ENCODE assay signal across 18 cellular contexts in genomic region chr4:177740563-177740962, GRCh38.
DNase-seq lines count a peak whose midpoint lies in the region; ATAC-seq, FAIRE-seq and TF ChIP-seq lines count a peak whose summit lies in the region.
"Had no signal": no experiment of that assay in that cellular context is flagged by ENCODE, and none has a peak within 500 bp of the region (broad histone marks: within the 10 kb centered on the region; RNA-seq: fewer than 3 reads in every experiment).

No MANE protein-coding gene starts in this region.

- H3K27me3 ChIP-seq in SK-N-SH (ENCODE audit: insufficient read depth) = no peaks in the 10 kb centered on the region
- H3K27me3 ChIP-seq: esophagus muscularis mucosa, neural progenitor cell had no signal

- no peak overlapping the region for H3K4me3 ChIP-seq in SK-N-SH (ENCODE audit: low read depth in 2 of 2, low read length in 1 of 2)
- H3K4me3 ChIP-seq: esophagus muscularis mucosa, neural progenitor cell had no signal

- H3K27ac Mint-ChIP-seq in stimulated activated memory B cell treated with anti-CD40 and anti-IgM and Interleukin-4, amounts not matched to agents 10 μg/mL and 1 μg/mL and 100 μg/mL, for 72 hours = no peak overlapping the region
- H3K27ac Mint-ChIP-seq: activated CD4-positive, alpha-beta memory T cell treated with anti-CD3 and anti-CD28 coated beads, Interleukin-2, amount 10 ng/mL, durations not matched to agents 7 days and 5 days; mesothelial cell of epicardium; neural progenitor cell had no signal

- DNase-seq in EL (peak; percentile 32), SK-N-SH (no peak), H54 (ENCODE audit: insufficient read length, low spot score) (no peak), DMS153 (lab: John Stamatoyannopoulos, UW) (no peak), NOMO-1 treated with DMSO at 0.1 percent for 48 hours (lab: John Stamatoyannopoulos, UW; ENCODE audit: unreplicated experiment) (no peak)
- DNase-seq: activated CD4-positive, alpha-beta memory T cell treated with anti-CD3 and anti-CD28 coated beads, Interleukin-2, amount 10 ng/mL, durations not matched to agents 7 days and 5 days; activated gamma-delta T cell; Caco-2; cortex of kidney; NCI-H1694; NCI-H510A treated with DMSO at 0.1 percent for 48 hours had no signal

- H3K4me1 Mint-ChIP-seq in stimulated activated memory B cell treated with anti-CD40 and anti-IgM and Interleukin-4, amounts not matched to agents 10 μg/mL and 1 μg/mL and 100 μg/mL, for 72 hours = no peaks in the 10 kb centered on the region
- H3K4me1 Mint-ChIP-seq: mesothelial cell of epicardium, neural progenitor cell had no signal

- TF ChIP-seq POLR2A in H54 (IDR thresholded peaks at IDR 0.05; ENCODE audit: low read depth, low read length) = no peak

- no peak for TF ChIP-seq EP300 in SK-N-SH (IDR thresholded peaks at IDR 0.05; ENCODE audit: borderline replicate concordance in 1 of 2, low read depth in 1 of 2, low read length in 1 of 2)

- no peak for TF ChIP-seq RAD21 in SK-N-SH (IDR thresholded peaks at IDR 0.05; ENCODE audit: low read length)

- H3K27ac ChIP-seq in SK-N-SH (ENCODE audit: low read depth in 2 of 2, low read length in 1 of 2) = no peak overlapping the region
- H3K27ac ChIP-seq: esophagus muscularis mucosa, neural progenitor cell had no signal

- TF ChIP-seq CTCF in SK-N-SH (IDR thresholded peaks at IDR 0.05) = no peak

- no peaks in the 10 kb centered on the region for H3K9me2 ChIP-seq in SK-N-SH

- H3K9ac ChIP-seq in SK-N-SH = no peak overlapping the region
- H3K9ac ChIP-seq: neural progenitor cell had no signal

- no peaks in the 10 kb centered on the region for H3K9me3 ChIP-seq in SK-N-SH
- H3K9me3 ChIP-seq: Caco-2, esophagus muscularis mucosa had no signal

- no peaks in the 10 kb centered on the region for H3K36me3 ChIP-seq in SK-N-SH (replicated peaks in 1 of 2; ENCODE audit: control insufficient read depth in 1 of 2, insufficient read depth in 2 of 2, low read length in 1 of 2)
- H3K36me3 ChIP-seq: esophagus muscularis mucosa, neural progenitor cell had no signal

- H3K36me3 Mint-ChIP-seq in stimulated activated memory B cell treated with anti-CD40 and anti-IgM and Interleukin-4, amounts not matched to agents 10 μg/mL and 1 μg/mL and 100 μg/mL, for 72 hours = no peaks in the 10 kb centered on the region
- H3K36me3 Mint-ChIP-seq: mesothelial cell of epicardium, neural progenitor cell had no signal

- H4K20me1 ChIP-seq in SK-N-SH (ENCODE audit: insufficient read depth) = no peaks in the 10 kb centered on the region

- H3K79me2 ChIP-seq in SK-N-SH (ENCODE audit: insufficient read depth) = no peaks in the 10 kb centered on the region

- CTCF ChIA-PET in SK-N-SH (lab: Yijun Ruan, JAX) = interaction anchor here (0.9 kb wide), 1 partner anchor 20 kb away, joined by 3 read pairs; no protein-coding TSS in a partner anchor

- H2AFZ ChIP-seq in SK-N-SH (ENCODE audit: low read depth) = no peak overlapping the region
- H2AFZ ChIP-seq: neural progenitor cell had no signal

- H3K4me2 ChIP-seq in SK-N-SH = peak overlapping the region; percentile 17; the same call in 1 of the 2 replicates
- H3K4me2 ChIP-seq: neural progenitor cell had no signal

- ATAC-seq in GM18870 (IDR thresholded peaks at IDR 0.05; ENCODE audit: unreplicated experiment) = peak; percentile 80
- peak; percentile 61 for ATAC-seq in HG03095 (IDR thresholded peaks at IDR 0.05; ENCODE audit: unreplicated experiment)
- ATAC-seq in stimulated activated memory B cell treated with anti-CD40 and anti-IgM and Interleukin-4, amounts not matched to agents 10 μg/mL and 1 μg/mL and 100 μg/mL, for 72 hours = no peak

- no peak for FAIRE-seq in H54 (lab: Jason Lieb, UNC)
- FAIRE-seq: astrocyte had no signal

- WGBS in SK-N-SH (ENCODE audit: low lambda C conversion rate) = 2% methylated on average over 1 of the region's 1 CpG

- H3F3A ChIP-seq in SK-N-SH (replicated peaks; ENCODE audit: insufficient read depth) = peaks cover 3% of the 10 kb centered on the region

- 0 out of 4 replicates have a peak, but pooled peaks cover 0 to 4% of the 10 kb centered on the region in 2 experiments for H3K4me1 ChIP-seq in SK-N-SH (ENCODE audit: control insufficient read depth in 1 of 2, insufficient read depth in 2 of 2, low read depth in 1 of 2, low read length in 1 of 2)
- H3K4me1 ChIP-seq: Caco-2, esophagus muscularis mucosa, neural progenitor cell had no signal

- POLR2A ChIA-PET in SK-N-SH (lab: Yijun Ruan, JAX) = no interaction called here

- no peaks in the 10 kb centered on the region for H3K27me3 Mint-ChIP-seq in stimulated activated memory B cell treated with anti-CD40 and anti-IgM and Interleukin-4, amounts not matched to agents 10 μg/mL and 1 μg/mL and 100 μg/mL, for 72 hours

- no peak overlapping the region for H3K4me3 Mint-ChIP-seq in stimulated activated memory B cell treated with anti-CD40 and anti-IgM and Interleukin-4, amounts not matched to agents 10 μg/mL and 1 μg/mL and 100 μg/mL, for 72 hours
- H3K4me3 Mint-ChIP-seq: activated CD4-positive, alpha-beta memory T cell treated with anti-CD3 and anti-CD28 coated beads, Interleukin-2, amount 10 ng/mL, durations not matched to agents 7 days and 5 days; mesothelial cell of epicardium; neural progenitor cell had no signal

- no peaks in the 10 kb centered on the region for H3K9me3 Mint-ChIP-seq in stimulated activated memory B cell treated with anti-CD40 and anti-IgM and Interleukin-4, amounts not matched to agents 10 μg/mL and 1 μg/mL and 100 μg/mL, for 72 hours
- H3K9me3 Mint-ChIP-seq: activated CD4-positive, alpha-beta memory T cell treated with anti-CD3 and anti-CD28 coated beads, Interleukin-2, amount 10 ng/mL, durations not matched to agents 7 days and 5 days; mesothelial cell of epicardium; neural progenitor cell had no signal

TF ChIP-seq in SK-N-SH, 30 proteins besides CTCF, POLR2A, EP300 and RAD21:
- TF ChIP-seq TEAD4 (IDR thresholded peaks at IDR 0.05; ENCODE audit: borderline replicate concordance, insufficient read depth) (no peak), TCF12 (IDR thresholded peaks at IDR 0.05) (peak; percentile 30; the same call in 1 of the 2 replicates), PBX3 (IDR thresholded peaks at IDR 0.05) (peak; percentile 25; the same call in 1 of the 2 replicates), JUND (IDR thresholded peaks at IDR 0.05) (peak; percentile 31; the same call in 1 of the 2 replicates), GATA2 (CRISPR knock-in tag; IDR thresholded peaks at IDR 0.05) (no peak), FOSL2 (IDR thresholded peaks at IDR 0.05; ENCODE audit: borderline replicate concordance, low read depth) (peak; percentile 31; the same call in 1 of the 2 replicates)
